2 cellular contexts compared by ENCODE assay signal in genomic region chr9:91583161-91583875, GRCh38.
TF ChIP-seq lines count a peak whose summit lies in the region.

No MANE protein-coding gene starts in this region.

TF ChIP-seq in HEK293, 187 proteins besides CTCF, POLR2A, EP300 and RAD21 (continued from another document):
- TF ChIP-seq ZNF449 (tag by site-specific recombination; IDR thresholded peaks at IDR 0.05) = no peak

TF ChIP-seq in H1, 55 proteins besides CTCF, POLR2A, EP300 and RAD21 (continued from another document):
- no peak for TF ChIP-seq NRF1 (IDR thresholded peaks at IDR 0.05; ENCODE audit: low read depth, low read length)
- no peak for TF ChIP-seq GTF2F1 (IDR thresholded peaks at IDR 0.05; ENCODE audit: borderline replicate concordance, low read depth, low read length)
- TF ChIP-seq MAFK (IDR thresholded peaks at IDR 0.05; ENCODE audit: low read depth, low read length) = no peak
- TF ChIP-seq TAF7 (optimal IDR thresholded peaks at IDR 0.05; ENCODE audit: borderline replicate concordance, low read depth, low read length) = no peak
- no peak for TF ChIP-seq E2F6 (IDR thresholded peaks at IDR 0.05)
- TF ChIP-seq BACH1 (IDR thresholded peaks at IDR 0.05; ENCODE audit: low read length) = no peak
- TF ChIP-seq SUZ12 (IDR thresholded peaks at IDR 0.05; ENCODE audit: low read length) = no peak
- TF ChIP-seq JUN (IDR thresholded peaks at IDR 0.05; ENCODE audit: low read depth, low read length) = no peak
- TF ChIP-seq, protein P1, sequence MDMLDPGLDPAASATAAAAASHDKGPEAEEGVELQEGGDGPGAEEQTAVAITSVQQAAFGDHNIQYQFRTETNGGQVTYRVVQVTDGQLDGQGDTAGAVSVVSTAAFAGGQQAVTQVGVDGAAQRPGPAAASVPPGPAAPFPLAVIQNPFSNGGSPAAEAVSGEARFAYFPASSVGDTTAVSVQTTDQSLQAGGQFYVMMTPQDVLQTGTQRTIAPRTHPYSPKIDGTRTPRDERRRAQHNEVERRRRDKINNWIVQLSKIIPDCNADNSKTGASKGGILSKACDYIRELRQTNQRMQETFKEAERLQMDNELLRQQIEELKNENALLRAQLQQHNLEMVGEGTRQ (IDR thresholded peaks at IDR 0.05; ENCODE audit: low read length) = no peak
- TF ChIP-seq CTBP2 (IDR thresholded peaks at IDR 0.05; ENCODE audit: borderline replicate concordance, insufficient read depth, insufficient read length, low read length) = no peak
